In genomic region chr14:54566152-54566409, GRCh38 we compare ENCODE assay signal across 8 cellular contexts. TPM values are rescaled to one million over a fixed set of nuclear protein-coding genes. Genes with fewer than 3 reads are reported as not detected.
DNase-seq lines count a peak whose midpoint lies in the region; ATAC-seq and TF ChIP-seq lines count a peak whose summit lies in the region.

No MANE protein-coding gene starts in this region.

- H3K4me2 ChIP-seq in neural cell (ENCODE audit: low read length): no peak overlapping the region

- peaks cover 6% of the 10 kb centered on the region for H3F3A ChIP-seq in neural cell (ENCODE audit: insufficient read depth, low read length, poor library complexity, severe bottlenecking)

- TF ChIP-seq RAD21 in neural cell (conservative IDR thresholded peaks at IDR 0.05): no peak

- H3K9ac ChIP-seq in neural cell (ENCODE audit: low read length): peak overlapping the region; percentile 64

- H3K27me3 ChIP-seq in neural cell (ENCODE audit: insufficient read depth, low read depth, low read length): peaks cover 28% of the 10 kb centered on the region

- no peaks in the 10 kb centered on the region for H4K20me1 ChIP-seq in neural cell (ENCODE audit: insufficient read depth)

- no peaks in the 10 kb centered on the region for H3K36me3 ChIP-seq in neural cell (ENCODE audit: insufficient read depth, low read length)

- TF ChIP-seq EP300 in neural cell (conservative IDR thresholded peaks at IDR 0.05; ENCODE audit: poor library complexity, severe bottlenecking): no peak

- no peak overlapping the region for H3K27ac ChIP-seq in neural cell (ENCODE audit: low read length)

- no peak for DNase-seq in choroid plexus epithelial cell (ENCODE audit: low read depth)
- no peak for DNase-seq in stimulated activated CD4-positive, alpha-beta T cell treated with anti-CD3 and anti-CD28 coated beads, Interleukin-1b, Interleukin-23, amount 100 ng/mL, for 48 hours
- no peak for DNase-seq in G401 (ENCODE audit: low spot score)
- no peak for DNase-seq in cerebellar nuclear complex (lab: John Stamatoyannopoulos, UW)

- H3K9me3 ChIP-seq in neural cell (ENCODE audit: low read length): no peaks in the 10 kb centered on the region

- TF ChIP-seq CTCF in choroid plexus epithelial cell (conservative IDR thresholded peaks at IDR 0.05; ENCODE audit: low read depth, low read length) (no peak), neural cell (IDR thresholded peaks at IDR 0.05; ENCODE audit: poor library complexity, severe bottlenecking) (no peak)

- in situ Hi-C loops in G401 (cut with HindIII; ENCODE audit: low sequenced_read_pairs): no loop called here

- H3K4me3 ChIP-seq in choroid plexus epithelial cell (ENCODE audit: low read depth, low read length) (peak overlapping the region; percentile 77), neural cell (ENCODE audit: low read length) (peak overlapping the region; percentile 90)

- H3K79me2 ChIP-seq in neural cell (replicated peaks; ENCODE audit: insufficient read depth, low read length): no peaks in the 10 kb centered on the region

- H3K9me2 ChIP-seq in neural cell (ENCODE audit: insufficient read depth, low read length): no peaks in the 10 kb centered on the region

- no peak overlapping the region for H2AFZ ChIP-seq in neural cell (ENCODE audit: low read depth, low read length)

- peak; percentile 11 for ATAC-seq in GM18907 (IDR thresholded peaks at IDR 0.05; ENCODE audit: unreplicated experiment)
- peak; percentile 2 for ATAC-seq in HG03558 (IDR thresholded peaks at IDR 0.05; ENCODE audit: extremely low read depth, unreplicated experiment)
- no peak for ATAC-seq in esophagus mucosa

TF ChIP-seq in neural cell, 6 proteins besides CTCF, POLR2A, EP300 and RAD21:
- no peak for TF ChIP-seq SMC3 (conservative IDR thresholded peaks at IDR 0.05; ENCODE audit: poor library complexity)
- no peak for TF ChIP-seq EZH2 (IDR thresholded peaks at IDR 0.05; ENCODE audit: borderline replicate concordance, insufficient read depth, low read length, poor library complexity, severe bottlenecking)
- no peak for TF ChIP-seq MXI1 (conservative IDR thresholded peaks at IDR 0.05; ENCODE audit: poor library complexity, severe bottlenecking)
- no peak for TF ChIP-seq TAF1 (IDR thresholded peaks at IDR 0.05; ENCODE audit: low read depth)
- TF ChIP-seq POLR2AphosphoS5 (IDR thresholded peaks at IDR 0.05): no peak
- no peak for TF ChIP-seq REST (IDR thresholded peaks at IDR 0.05; ENCODE audit: borderline replicate concordance)

RNA-seq across cellular contexts. Expression of gene SAMD4A, which starts 0.8 kb away (rescaled TPM):
- polyA plus RNA-seq in neural cell: 0.66 and 1.0 TPM in 2 replicates
- polyA minus RNA-seq in neural cell: 3.7 TPM in 2 replicates
- 1.5 TPM for total RNA-seq in esophagus mucosa
- 6.6 and 17.0 TPM in 2 replicates for total RNA-seq in G401 (2014; rRNA removed; shearing (Covaris generic))

RNA-seq across cellular contexts. Expression of gene CGRRF1, which starts 56.4 kb away (rescaled TPM):
- polyA plus RNA-seq in neural cell: 30.0 and 31.0 TPM in 2 replicates
- polyA minus RNA-seq in neural cell: 13.4 and 19.0 TPM in 2 replicates
- 9.2 TPM for total RNA-seq in esophagus mucosa
- total RNA-seq in G401 (2014; rRNA removed; shearing (Covaris generic)): 14.7 and 26.9 TPM in 2 replicates
